In genomic region chr5:149284501-149284900, GRCh38 we compare ENCODE assay signal across 14 cellular contexts. TPM values are rescaled to one million over a fixed set of nuclear protein-coding genes. Genes with fewer than 3 reads are reported as not detected.
DNase-seq lines count a peak whose midpoint lies in the region; TF ChIP-seq lines count a peak whose summit lies in the region.
"Had no signal": no experiment of that assay in that cellular context is flagged by ENCODE, and none has a peak within 500 bp of the region (broad histone marks: within the 10 kb centered on the region; RNA-seq: fewer than 3 reads in every experiment).

No MANE protein-coding gene starts in this region.

- DNase-seq in AG09319 (ENCODE audit: extremely low read depth, low read depth) = peak; percentile 49
- DNase-seq in adipocyte (ENCODE audit: low read depth) = peak; percentile 42
- DNase-seq in fibroblast of villous mesenchyme (ENCODE audit: low read depth) = peak; percentile 79
- peak; percentile 74 for DNase-seq in myocyte (ENCODE audit: low read depth)
- no peak for DNase-seq in NCI-H1417 treated with DMSO at 0.1 percent for 48 hours (lab: John Stamatoyannopoulos, UW)
- DNase-seq in HPDE6-E6E7 (ENCODE audit: extremely low spot score) = no peak
- no peak for DNase-seq in effector memory CD4-positive, alpha-beta T cell
- DNase-seq in HuH-7.5 (ENCODE audit: low spot score) = no peak
- DNase-seq: activated CD4-positive, alpha-beta T cell treated with anti-CD3 and anti-CD28 coated beads, Interleukin-2, amount 50 U/mL, for 4 hours; activated naive CD4-positive, alpha-beta T cell treated with Interleukin-2 at 50 U/mL for 16 hours; left colon; NCI-H2227 treated with DMSO at 0.1 percent for 48 hours; RPMI8226 had no signal

- H3K4me3 ChIP-seq in adipocyte (ENCODE audit: low read length) = peak overlapping the region; percentile 64
- no peak overlapping the region for H3K4me3 ChIP-seq in fibroblast of villous mesenchyme (ENCODE audit: low read depth, low read length)
- no peak overlapping the region for H3K4me3 ChIP-seq in effector memory CD4-positive, alpha-beta T cell (ENCODE audit: insufficient read depth, low read depth, low read length, poor library complexity, severe bottlenecking)

- H3K27me3 ChIP-seq in adipocyte (replicated peaks; ENCODE audit: control insufficient read depth, insufficient read depth, low read length) = no peaks in the 10 kb centered on the region
- H3K27me3 ChIP-seq in effector memory CD4-positive, alpha-beta T cell (replicated peaks; ENCODE audit: control insufficient read depth, insufficient read depth, low read length, poor library complexity, severe bottlenecking) = no peaks in the 10 kb centered on the region

- H3K36me3 ChIP-seq in adipocyte (ENCODE audit: control insufficient read depth, insufficient read depth, low read length, severe bottlenecking) = peaks cover 7% of the 10 kb centered on the region
- no peaks in the 10 kb centered on the region for H3K36me3 ChIP-seq in effector memory CD4-positive, alpha-beta T cell (ENCODE audit: control insufficient read depth, insufficient read depth, low read length)

- no peaks in the 10 kb centered on the region for H3K9me3 ChIP-seq in adipocyte (ENCODE audit: control insufficient read depth, low read length)
- H3K9me3 ChIP-seq in effector memory CD4-positive, alpha-beta T cell (ENCODE audit: control insufficient read depth, low read length) = no peaks in the 10 kb centered on the region

- peak overlapping the region; percentile 64 for H3K9ac ChIP-seq in adipocyte (ENCODE audit: low read length)

- TF ChIP-seq CTCF in AG09319 (IDR thresholded peaks at IDR 0.05; ENCODE audit: low read depth, low read length) (no peak), fibroblast of villous mesenchyme (IDR thresholded peaks at IDR 0.05; ENCODE audit: insufficient read depth, low read depth, low read length) (no peak)

- peaks cover 36% of the 10 kb centered on the region for H3K4me1 ChIP-seq in adipocyte (ENCODE audit: control insufficient read depth, insufficient read depth, low read length)
- H3K4me1 ChIP-seq in effector memory CD4-positive, alpha-beta T cell (ENCODE audit: control insufficient read depth, insufficient read depth, low read length, poor library complexity, severe bottlenecking) = no peaks in the 10 kb centered on the region

- H3K27ac ChIP-seq in effector memory CD4-positive, alpha-beta T cell (ENCODE audit: insufficient read depth, low read length, poor library complexity, severe bottlenecking) = no peak overlapping the region

RNA-seq across cellular contexts. Expression of gene AFAP1L1, which starts 12.8 kb away (rescaled TPM):
- total RNA-seq in fibroblast of villous mesenchyme (10.8 and 11.9 TPM in 2 replicates), myocyte (136 and 239 TPM in 2 replicates)
- 44.8 TPM for polyA plus RNA-seq in myocyte (2012)
- total RNA-seq: T-helper 2 cell treated with Interferon-gamma antibody and Interleukin-4, amounts not matched to agents 100 ng/mL and 5 ng/mL, for 36 hours had no signal

Comparison
In these comparisons a context has a peak if more than half of its experiments do, and no peak if none do; other contexts are left out.
1. DNase-seq: peak in AG09319 (single experiment), adipocyte (single experiment), fibroblast of villous mesenchyme (single experiment) and myocyte (single experiment); none in NCI-H1417 treated with DMSO at 0.1 percent for 48 hours (single experiment), HPDE6-E6E7 (single experiment), effector memory CD4-positive, alpha-beta T cell (0 of 3) and HuH-7.5 (single experiment).
2. RNA of gene AFAP1L1, which starts 12.8 kb away (total RNA-seq): 136 to 239 TPM in myocyte; 10.8 to 11.9 TPM in fibroblast of villous mesenchyme; every median in the first group is over 10 times any median in the second.